Comparison of ENCODE assay signal across 7 cellular contexts in the genomic region with DNA sequence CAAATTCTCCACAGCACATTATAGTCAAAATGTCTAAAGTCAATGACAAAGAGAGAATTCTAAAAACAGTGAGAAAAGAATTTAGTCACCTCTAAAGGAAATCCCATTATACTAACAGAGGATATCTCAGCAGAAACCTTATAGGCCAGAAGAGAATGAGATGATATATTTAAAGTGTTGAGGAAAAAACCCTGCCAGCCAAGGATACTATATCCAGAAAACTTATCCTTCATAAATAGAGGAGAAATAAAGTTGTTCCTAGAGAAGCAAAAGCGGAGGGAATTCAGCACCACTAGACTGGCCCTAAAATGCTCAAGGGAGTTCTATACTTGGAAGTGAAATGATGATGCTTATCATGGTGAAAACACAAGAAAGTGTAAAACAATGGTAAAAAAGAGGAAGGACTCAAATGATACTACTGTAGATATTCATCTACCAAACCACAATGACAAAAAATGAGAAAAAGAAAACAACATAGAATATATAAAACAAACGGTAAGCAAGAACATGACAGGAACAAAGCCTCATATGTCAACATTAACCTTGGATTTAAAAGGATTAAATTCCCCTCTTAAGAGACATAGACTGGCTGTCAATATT.
"Had no signal": no experiment of that assay in that cellular context is flagged by ENCODE, and none has a peak within 500 bp of the region (broad histone marks: within the 10 kb centered on the region; RNA-seq: fewer than 3 reads in every experiment).

No MANE protein-coding gene starts in this region.

- DNase-seq: H9, HCEC 1CT, HFFc6, IMR-90 had no signal

- ATAC-seq: GM23338, K562 had no signal

- H3K27ac ChIP-seq: KMS-11 had no signal

- H3K4me3 ChIP-seq: GM23338, K562 had no signal
